Comparison of ENCODE assay signal across 8 cellular contexts in the genomic region with DNA sequence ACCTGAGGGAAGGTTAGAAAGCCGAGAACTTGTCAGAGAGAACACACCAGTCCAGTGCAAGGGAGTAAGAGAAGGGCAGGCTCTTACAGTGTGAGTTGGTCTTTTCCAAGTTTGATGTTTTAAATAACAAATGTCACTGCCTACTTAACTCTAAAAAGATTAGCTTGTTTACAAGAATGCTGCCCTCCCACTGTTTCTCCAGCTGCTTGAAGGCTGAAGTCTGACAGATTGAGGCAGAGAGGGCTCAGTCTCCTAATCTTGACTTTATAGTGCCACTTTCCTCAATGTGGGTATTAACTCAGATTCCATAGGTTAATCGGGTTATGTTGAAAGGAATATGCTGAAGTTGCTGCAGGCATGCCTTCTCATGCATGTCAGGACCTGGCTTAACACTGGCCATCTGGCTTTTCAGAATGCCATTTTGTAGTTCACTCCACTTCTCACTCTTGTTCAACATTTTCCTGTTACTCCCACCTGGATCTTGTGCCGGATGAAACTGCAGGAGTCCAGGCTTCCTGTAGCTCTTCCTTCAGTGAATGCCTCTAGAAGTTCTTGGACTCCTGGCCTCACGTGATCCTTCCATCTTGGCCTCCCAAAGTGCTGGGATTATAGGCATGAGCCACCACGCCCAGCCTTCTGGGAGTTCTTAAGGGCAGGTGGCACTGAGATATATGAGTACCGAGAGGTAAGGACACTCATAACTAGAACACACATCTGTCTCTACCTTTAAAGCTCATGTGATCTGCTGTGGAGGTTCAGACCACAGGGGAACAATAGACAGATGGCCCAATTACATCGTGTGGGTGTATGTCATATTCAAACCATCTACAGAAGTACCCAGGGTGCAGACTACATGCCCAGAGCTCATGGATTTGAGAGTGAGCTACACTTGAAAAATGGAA.
A peak's percentile ranks its signal among the peaks of the same experiment; 100 is the strongest.
DNase-seq lines count a peak whose midpoint lies in the region; ATAC-seq and TF ChIP-seq lines count a peak whose summit lies in the region.

No MANE protein-coding gene starts in this region.

- H3K9me3 Mint-ChIP-seq in natural killer cell = no peaks in the 10 kb centered on the region

- peaks cover 40 to 45% of the 10 kb centered on the region in 2 donors for H3K4me1 Mint-ChIP-seq in natural killer cell

- peaks cover 24% of the 10 kb centered on the region for H3K36me3 Mint-ChIP-seq in natural killer cell

- H3K27me3 Mint-ChIP-seq in natural killer cell (ENCODE audit: low read depth in 2 of 2) = no peaks in the 10 kb centered on the region

- peak; percentile 86 for ATAC-seq in GM21717 (IDR thresholded peaks at IDR 0.05; ENCODE audit: unreplicated experiment)
- ATAC-seq in HG03575 (IDR thresholded peaks at IDR 0.05; ENCODE audit: extremely low read depth, insufficient number of reproducible peaks, low FRiP score, unreplicated experiment) = peak; percentile 71
- no peak for ATAC-seq in natural killer cell

- no peak for TF ChIP-seq CTCF in natural killer cell (IDR thresholded peaks at IDR 0.05)

- DNase-seq in NCI-H345 (lab: John Stamatoyannopoulos, UW) (peak; percentile 19), NCI-H345 treated with DMSO at 0.1 percent for 48 hours (lab: John Stamatoyannopoulos, UW; ENCODE audit: unreplicated experiment) (no peak), natural killer cell (no peak), cortex of kidney (lab: John Stamatoyannopoulos, UW) (no peak), GM19238 (ENCODE audit: insufficient read length, low spot score) (no peak)
- DNase-seq in activated CD4-positive, alpha-beta T cell treated with anti-CD3 and anti-CD28 coated beads for 4 hours = no peak

- intact Hi-C loops in natural killer cell (cut with micrococcal nuclease) = no loop called here

- H3K4me3 Mint-ChIP-seq in natural killer cell = no peak overlapping the region

- H3K27ac Mint-ChIP-seq in natural killer cell = peak overlapping the region; percentile 24 to 45

Comparison
In these comparisons a context has a peak if more than half of its experiments do, and no peak if none do; other contexts are left out.
1. ATAC-seq: peak in GM21717 (single experiment) and HG03575 (single experiment); none in natural killer cell (0 of 3).